13 cellular contexts compared by ENCODE assay signal in the genomic region with DNA sequence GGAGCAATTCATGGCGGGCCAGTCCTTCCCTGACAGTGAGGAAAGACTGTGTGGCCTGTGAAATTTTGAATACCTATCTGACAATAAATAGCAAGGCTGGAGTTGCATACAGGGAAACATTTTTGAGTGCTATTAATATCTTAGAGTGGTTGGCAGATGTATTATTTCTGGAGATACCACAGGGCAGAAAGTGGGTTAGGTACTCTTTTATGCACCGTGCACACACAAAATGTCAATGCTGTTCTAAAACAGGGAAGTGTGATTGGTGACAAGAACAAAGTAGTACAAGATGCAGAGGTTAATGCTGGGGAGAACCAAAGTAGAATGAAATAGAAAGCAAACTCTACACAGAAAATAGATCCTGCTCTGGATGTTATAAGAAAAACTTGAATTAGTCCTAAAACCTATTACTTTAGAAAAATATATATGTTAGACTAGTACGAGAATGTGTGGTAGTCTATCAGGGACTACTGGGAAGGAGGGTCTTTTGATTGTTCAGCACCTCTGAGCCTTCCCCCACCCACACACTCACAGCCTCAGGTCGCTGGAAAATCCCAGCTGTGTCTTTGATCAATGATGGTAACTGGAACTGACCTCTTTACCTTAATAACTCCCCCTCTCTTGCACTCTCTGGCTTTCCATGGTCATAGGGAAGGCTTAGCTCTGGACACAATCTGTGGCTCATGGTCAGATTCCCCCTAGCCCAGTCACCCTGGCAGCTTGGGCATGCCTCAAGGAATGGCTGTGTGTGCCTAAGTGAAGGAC. TPM values are rescaled to one million over a fixed set of nuclear protein-coding genes. Genes with fewer than 3 reads are reported as not detected.
DNase-seq lines count a peak whose midpoint lies in the region; ATAC-seq, FAIRE-seq and TF ChIP-seq lines count a peak whose summit lies in the region.
"Had no signal": no experiment of that assay in that cellular context is flagged by ENCODE, and none has a peak within 500 bp of the region (broad histone marks: within the 10 kb centered on the region; RNA-seq: fewer than 3 reads in every experiment).

No MANE protein-coding gene starts in this region.

- no peaks in the 10 kb centered on the region for H3K27me3 ChIP-seq in body of pancreas

- ATAC-seq in GM18907 (IDR thresholded peaks at IDR 0.05; ENCODE audit: unreplicated experiment) (peak; percentile 81), GM21723 (IDR thresholded peaks at IDR 0.05; ENCODE audit: unreplicated experiment) (peak; percentile 89), HG03135 (IDR thresholded peaks at IDR 0.05; ENCODE audit: unreplicated experiment) (peak; percentile 64), body of pancreas (no peak)

- peak; percentile 84 for FAIRE-seq in D721Med (lab: Jason Lieb, UNC)
- FAIRE-seq: islet of Langerhans had no signal

- intact Hi-C loops in body of pancreas (cut with DNase I), result no loop called here

- no peak overlapping the region for H3K27ac ChIP-seq in body of pancreas

- TF ChIP-seq POLR2A in body of pancreas (IDR thresholded peaks at IDR 0.05), result no peak

- H3K36me3 ChIP-seq in body of pancreas (replicated peaks in 1 of 2; ENCODE audit: insufficient read depth in 1 of 2, low read depth in 2 of 2), result no peaks in the 10 kb centered on the region

- no peak for DNase-seq in D721Med (ENCODE audit: insufficient read length, low spot score)
- no peak for DNase-seq in stimulated activated naive CD4-positive, alpha-beta T cell (lab: John Stamatoyannopoulos, UW)
- no peak for DNase-seq in body of pancreas
- DNase-seq in stimulated activated CD4-positive, alpha-beta T cell treated with anti-CD3 and anti-CD28 coated beads, Interleukin-1b, Interleukin-23, amount 100 ng/mL, for 48 hours, result no peak
- DNase-seq in T-helper 2 cell, result no peak
- DNase-seq: activated naive CD8-positive, alpha-beta T cell treated with anti-CD3 and anti-CD28 coated beads, Interleukin-2, amount 10 ng/mL, durations not matched to agents 7 days and 5 days; naive B cell; NCI-H2171 treated with DMSO at 0.1 percent for 48 hours; trophoblast cell had no signal

- 79 to 80% methylated on average over 4 of the region's 4 CpGs for WGBS in body of pancreas, 2 donors

- H3K4me1 ChIP-seq in body of pancreas, result no peaks in the 10 kb centered on the region

- no peak for TF ChIP-seq CTCF in D721Med (IDR thresholded peaks at IDR 0.05; ENCODE audit: insufficient read depth, missing control alignments)
- TF ChIP-seq CTCF in body of pancreas (IDR thresholded peaks at IDR 0.05), result no peak

- H3K4me3 ChIP-seq in body of pancreas, result no peak overlapping the region

- H3K9me3 ChIP-seq in body of pancreas, result no peaks in the 10 kb centered on the region

RNA-seq across cellular contexts. Expression of a gene that starts 58.2 kb away (rescaled TPM):
- 10 to 100 TPM in 1 of 2 donors, 1 to 10 TPM in 1; 2.9 to 13.5 TPM for total RNA-seq in body of pancreas
